8 cellular contexts compared by ENCODE assay signal in genomic region chr16:56990407-56991286, GRCh38. TPM values are rescaled to one million over a fixed set of nuclear protein-coding genes. Genes with fewer than 3 reads are reported as not detected.
DNase-seq lines count a peak whose midpoint lies in the region; ATAC-seq and TF ChIP-seq lines count a peak whose summit lies in the region.

No MANE protein-coding gene starts in this region.

- H3K23ac ChIP-seq in mesenchymal stem cell (ENCODE audit: low read length in 2 of 2): no peak overlapping the region

- H3K14ac ChIP-seq in mesenchymal stem cell (ENCODE audit: low read length in 2 of 2): peak overlapping the region in 1 of 2 experiments; percentile 74

- no peaks in the 10 kb centered on the region for H3K27me3 Mint-ChIP-seq in activated naive CD8-positive, alpha-beta T cell treated with anti-CD3 and anti-CD28 coated beads, Interleukin-2, amount 50 U/mL, for 24 hours

- DNase-seq in stimulated activated CD4-positive, alpha-beta T cell treated with anti-CD3 and anti-CD28 coated beads, Interleukin-1b, Interleukin-23, amount 100 ng/mL, for 48 hours: peak; percentile 44
- no peak for DNase-seq in stimulated activated CD4-positive, alpha-beta T cell treated with anti-CD3 and anti-CD28 coated beads, Interleukin-2, amount 100 ng/mL, for 48 hours
- DNase-seq in activated naive CD8-positive, alpha-beta T cell treated with anti-CD3 and anti-CD28 coated beads, Interleukin-2, amount 50 U/mL, for 24 hours: peak; percentile 44
- DNase-seq in mesenchymal stem cell: no peak
- peak in 1 of 2 donors; percentile 15 for DNase-seq in uterus
- no peak for DNase-seq in GM03348 (ENCODE audit: low spot score)
- DNase-seq in dedifferentiated amniotic fluid mesenchymal stem cell (ENCODE audit: extremely low spot score): no peak

- no peaks in the 10 kb centered on the region for H3K79me1 ChIP-seq in mesenchymal stem cell (replicated peaks; ENCODE audit: low read length, poor library complexity, severe bottlenecking)

- peak overlapping the region; percentile 99 for H3K27ac Mint-ChIP-seq in activated naive CD8-positive, alpha-beta T cell treated with anti-CD3 and anti-CD28 coated beads, Interleukin-2, amount 50 U/mL, for 24 hours

- H3K9ac ChIP-seq in mesenchymal stem cell (ENCODE audit: low read length): peak overlapping the region; percentile 97

- no peak overlapping the region for H3K27ac ChIP-seq in mesenchymal stem cell (ENCODE audit: low read length, poor library complexity, severe bottlenecking)
- H3K27ac ChIP-seq in uterus: peak overlapping the region; percentile 94

- H3K27me3 ChIP-seq in mesenchymal stem cell (ENCODE audit: control insufficient read depth in 1 of 2, insufficient read depth in 1 of 2, low read length in 2 of 2): no peaks in the 10 kb centered on the region
- H3K27me3 ChIP-seq in uterus: no peaks in the 10 kb centered on the region

- TF ChIP-seq POLR2A in uterus (IDR thresholded peaks at IDR 0.05): no peak

- H3K4me3 Mint-ChIP-seq in activated naive CD8-positive, alpha-beta T cell treated with anti-CD3 and anti-CD28 coated beads, Interleukin-2, amount 50 U/mL, for 24 hours: peak overlapping the region; percentile 98

- H2BK120ac ChIP-seq in mesenchymal stem cell (ENCODE audit: low read depth, low read length): no peak overlapping the region

- H3K9me3 ChIP-seq in mesenchymal stem cell (ENCODE audit: control insufficient read depth, low read length) (no peaks in the 10 kb centered on the region), uterus (no peaks in the 10 kb centered on the region)

- WGBS in mesenchymal stem cell: 94% methylated on average over 13 of the region's 16 CpGs

- peaks cover 12% of the 10 kb centered on the region for H3K4me1 ChIP-seq in mesenchymal stem cell (ENCODE audit: control insufficient read depth, insufficient read depth, low read depth, low read length)
- H3K4me1 ChIP-seq in uterus: peaks cover 0 to 5% of the 10 kb centered on the region in 2 donors

- H2BK15ac ChIP-seq in mesenchymal stem cell (ENCODE audit: low read depth, poor library complexity, severe bottlenecking): no peak overlapping the region

- no peak overlapping the region for H4K91ac ChIP-seq in mesenchymal stem cell (ENCODE audit: low read length)

- H2BK12ac ChIP-seq in mesenchymal stem cell (ENCODE audit: low read length in 2 of 2): peak overlapping the region; percentile 1 to 76

- no peak overlapping the region for H3K4ac ChIP-seq in mesenchymal stem cell (ENCODE audit: low read depth in 1 of 2, low read length in 2 of 2)

- H3K4me3 ChIP-seq in mesenchymal stem cell (ENCODE audit: insufficient read depth in 1 of 2, low read depth in 1 of 2, low read length in 2 of 2) (peak overlapping the region in 1 of 2 experiments; percentile 96), uterus (peak overlapping the region; percentile 84)

- H3K4me2 ChIP-seq in mesenchymal stem cell (ENCODE audit: low read length, poor library complexity, severe bottlenecking): no peak overlapping the region

- no peak overlapping the region for H2AK5ac ChIP-seq in mesenchymal stem cell (ENCODE audit: low read length, severe bottlenecking)

- no peak overlapping the region for H2BK5ac ChIP-seq in mesenchymal stem cell (ENCODE audit: low read depth, low read length, poor library complexity, severe bottlenecking)

- no peak for ATAC-seq in activated naive CD8-positive, alpha-beta T cell treated with anti-CD3 and anti-CD28 coated beads, Interleukin-2, amount 50 U/mL, for 24 hours
- no peak for ATAC-seq in HG03469 (IDR thresholded peaks at IDR 0.05; ENCODE audit: unreplicated experiment)

- no peak for TF ChIP-seq CTCF in uterus (IDR thresholded peaks at IDR 0.05)

- no peak overlapping the region for H4K8ac ChIP-seq in mesenchymal stem cell (ENCODE audit: low read length)

- H3K4me1 Mint-ChIP-seq in activated naive CD8-positive, alpha-beta T cell treated with anti-CD3 and anti-CD28 coated beads, Interleukin-2, amount 50 U/mL, for 24 hours: peaks cover 76% of the 10 kb centered on the region

- H3K9me3 Mint-ChIP-seq in activated naive CD8-positive, alpha-beta T cell treated with anti-CD3 and anti-CD28 coated beads, Interleukin-2, amount 50 U/mL, for 24 hours: no peaks in the 10 kb centered on the region

- H3K18ac ChIP-seq in mesenchymal stem cell (ENCODE audit: low read depth in 1 of 2, low read length in 2 of 2): no peak overlapping the region

- peaks cover 0 to 17% of the 10 kb centered on the region in 2 experiments for H3K36me3 ChIP-seq in mesenchymal stem cell (ENCODE audit: control insufficient read depth in 1 of 2, insufficient read depth in 2 of 2, low read depth in 1 of 2, low read length in 2 of 2)
- H3K36me3 ChIP-seq in uterus: no peaks in the 10 kb centered on the region

- intact Hi-C loops in uterus (cut with DNase I; ENCODE audit: low total_unique reads): no loop called here

- no peak overlapping the region for H2AFZ ChIP-seq in mesenchymal stem cell (ENCODE audit: low read depth, low read length)

- peaks cover 50% of the 10 kb centered on the region for H3K36me3 Mint-ChIP-seq in activated naive CD8-positive, alpha-beta T cell treated with anti-CD3 and anti-CD28 coated beads, Interleukin-2, amount 50 U/mL, for 24 hours (ENCODE audit: low read depth)

RNA-seq across cellular contexts. Expression of gene NLRC5, which starts 1.3 kb away (rescaled TPM):
- 10.4 TPM for polyA plus RNA-seq in mesenchymal stem cell (2013, experiment 1 of 2)
- polyA plus RNA-seq in mesenchymal stem cell (2013, experiment 2 of 2): 10.5 TPM
- 10 to 100 TPM; 14.9 to 77.0 (median 23.9) TPM for total RNA-seq in uterus

RNA-seq across cellular contexts. Expression of gene CETP, which starts 28.9 kb away (rescaled TPM):
- not detected for polyA plus RNA-seq in mesenchymal stem cell (2013, experiment 1 of 2)
- 0.03 TPM for polyA plus RNA-seq in mesenchymal stem cell (2013, experiment 2 of 2)
- total RNA-seq in uterus: 1 to 10 TPM in 1 of 4 donors, under 1 TPM in 1, not detected in 2; 0.58 to 2.8 TPM

RNA-seq across cellular contexts. Expression of gene HERPUD1, which starts 58.7 kb away (rescaled TPM):
- polyA plus RNA-seq in mesenchymal stem cell (2013, experiment 1 of 2): 93.8 TPM
- 94.5 TPM for polyA plus RNA-seq in mesenchymal stem cell (2013, experiment 2 of 2)
- total RNA-seq in uterus: 100 to 1,000 TPM in 3 of 4 donors, 10 to 100 TPM in 1; 51.5 to 136 (median 112) TPM

Comparison
In these comparisons a context has a peak if more than half of its experiments do, and no peak if none do; other contexts are left out.
1. DNase-seq: peak in stimulated activated CD4-positive, alpha-beta T cell treated with anti-CD3 and anti-CD28 coated beads, Interleukin-1b, Interleukin-23, amount 100 ng/mL, for 48 hours (single experiment) and activated naive CD8-positive, alpha-beta T cell treated with anti-CD3 and anti-CD28 coated beads, Interleukin-2, amount 50 U/mL, for 24 hours (single experiment); none in stimulated activated CD4-positive, alpha-beta T cell treated with anti-CD3 and anti-CD28 coated beads, Interleukin-2, amount 100 ng/mL, for 48 hours (0 of 2), mesenchymal stem cell (single experiment), GM03348 (single experiment) and dedifferentiated amniotic fluid mesenchymal stem cell (single experiment).